ENCODE assay signal across 11 cellular contexts in genomic region chr2:217996345-217996744, GRCh38. TPM values are rescaled to one million over a fixed set of nuclear protein-coding genes. Genes with fewer than 3 reads are reported as not detected.
DNase-seq lines count a peak whose midpoint lies in the region; ATAC-seq and TF ChIP-seq lines count a peak whose summit lies in the region.
"Had no signal": no experiment of that assay in that cellular context is flagged by ENCODE, and none has a peak within 500 bp of the region (broad histone marks: within the 10 kb centered on the region; RNA-seq: fewer than 3 reads in every experiment).

No MANE protein-coding gene starts in this region.

- peaks cover 1% of the 10 kb centered on the region for H3K27me3 Mint-ChIP-seq in HFFc6 (ENCODE audit: insufficient read depth)
- H3K27me3 Mint-ChIP-seq in MCF 10A (ENCODE audit: insufficient read depth, unreplicated experiment) = no peaks in the 10 kb centered on the region
- peaks cover 19% of the 10 kb centered on the region for H3K27me3 Mint-ChIP-seq in nephron progenitor cell (ENCODE audit: low read depth, poor library complexity)

- H3K27ac ChIP-seq in hepatocyte (peak overlapping the region; percentile 58), testis (peak overlapping the region; percentile 5 to 35)
- H3K27ac ChIP-seq: right lobe of liver had no signal

- no peak for TF ChIP-seq CTCF in HFFc6 (IDR thresholded peaks at IDR 0.05)
- TF ChIP-seq CTCF in MCF 10A (IDR thresholded peaks at IDR 0.05; ENCODE audit: unreplicated experiment) = no peak
- TF ChIP-seq CTCF in hepatocyte (IDR thresholded peaks at IDR 0.05; ENCODE audit: poor library complexity) = no peak
- no peak for TF ChIP-seq CTCF in testis (IDR thresholded peaks at IDR 0.05)
- TF ChIP-seq CTCF in nephron progenitor cell (IDR thresholded peaks at IDR 0.05) = no peak

- no peak overlapping the region for H3K4me3 ChIP-seq in hepatocyte
- H3K4me3 ChIP-seq in testis = no peak overlapping the region
- H3K4me3 ChIP-seq: right lobe of liver had no signal

- H3K4me1 ChIP-seq in hepatocyte (ENCODE audit: insufficient read depth) (peaks cover 14% of the 10 kb centered on the region), testis (peaks cover 41% of the 10 kb centered on the region)
- H3K4me1 ChIP-seq: right lobe of liver had no signal

- no TSS peak for BruUV-seq in MCF 10A (replicated peaks; lab: Mats Ljungman, UMichigan)

- 77% methylated on average over 5 of the region's 5 CpGs for WGBS in hepatocyte (ENCODE audit: low lambda C conversion rate, missing lambda C conversion rate)
- WGBS in testis, 2 donors = 61 to 64% methylated on average over 5 of the region's 5 CpGs

- H3K36me3 ChIP-seq in hepatocyte (replicated peaks; ENCODE audit: insufficient read depth, low read depth) (no peaks in the 10 kb centered on the region), testis (ENCODE audit: low read depth, missing control alignments) (no peaks in the 10 kb centered on the region)
- H3K36me3 ChIP-seq: right lobe of liver had no signal

- H3K9me2 ChIP-seq in hepatocyte (replicated peaks; ENCODE audit: insufficient read depth) = no peaks in the 10 kb centered on the region

- DNase-seq in HFFc6 = peak; percentile 57
- peak; percentile 92 for DNase-seq in MCF 10A (ENCODE audit: unreplicated experiment)
- no peak for DNase-seq in hepatocyte (ENCODE audit: low spot score)
- DNase-seq in testis = peak; percentile 41
- DNase-seq in NCI-H748 (lab: John Stamatoyannopoulos, UW; ENCODE audit: unreplicated experiment) = no peak
- no peak for DNase-seq in nephron progenitor cell
- DNase-seq: NCI-H1092, right lobe of liver had no signal

- peaks cover 7% of the 10 kb centered on the region for H3K79me2 ChIP-seq in hepatocyte

- POLR2A ChIA-PET in MCF 10A (lab: Yijun Ruan, JAX) = no interaction called here

- H3K27ac Mint-ChIP-seq in HFFc6 = peak overlapping the region; percentile 92
- H3K27ac Mint-ChIP-seq in MCF 10A (ENCODE audit: low read depth, unreplicated experiment) = peak overlapping the region; percentile 85
- H3K27ac Mint-ChIP-seq in nephron progenitor cell = no peak overlapping the region
- H3K27ac Mint-ChIP-seq: stimulated activated memory B cell treated with anti-CD40 and anti-IgM and Interleukin-4, amounts not matched to agents 10 μg/mL and 1 μg/mL and 100 μg/mL, for 72 hours had no signal

- H3K9me3 Mint-ChIP-seq in HFFc6 (no peaks in the 10 kb centered on the region; the same call in 1 of the 2 replicates), MCF 10A (ENCODE audit: unreplicated experiment) (no peaks in the 10 kb centered on the region), nephron progenitor cell (no peaks in the 10 kb centered on the region)
- H3K9me3 Mint-ChIP-seq: stimulated activated memory B cell treated with anti-CD40 and anti-IgM and Interleukin-4, amounts not matched to agents 10 μg/mL and 1 μg/mL and 100 μg/mL, for 72 hours had no signal

- ATAC-seq in GM21737 (IDR thresholded peaks at IDR 0.05; ENCODE audit: unreplicated experiment) = no peak
- no peak for ATAC-seq in HG03196 (IDR thresholded peaks at IDR 0.05; ENCODE audit: unreplicated experiment)
- ATAC-seq: stimulated activated memory B cell treated with anti-CD40 and anti-IgM and Interleukin-4, amounts not matched to agents 10 μg/mL and 1 μg/mL and 100 μg/mL, for 72 hours had no signal

- H3K36me3 Mint-ChIP-seq in HFFc6 (ENCODE audit: low read depth) (peaks cover 33% of the 10 kb centered on the region), MCF 10A (ENCODE audit: insufficient read depth, unreplicated experiment) (no peaks in the 10 kb centered on the region), nephron progenitor cell (ENCODE audit: low read depth) (no peaks in the 10 kb centered on the region)
- H3K36me3 Mint-ChIP-seq: stimulated activated memory B cell treated with anti-CD40 and anti-IgM and Interleukin-4, amounts not matched to agents 10 μg/mL and 1 μg/mL and 100 μg/mL, for 72 hours had no signal

- H3K4me1 Mint-ChIP-seq in HFFc6 (ENCODE audit: low read depth) (peaks cover 99% of the 10 kb centered on the region), MCF 10A (ENCODE audit: insufficient read depth, unreplicated experiment) (peaks cover 27% of the 10 kb centered on the region), nephron progenitor cell (peaks cover 67% of the 10 kb centered on the region)
- H3K4me1 Mint-ChIP-seq: stimulated activated memory B cell treated with anti-CD40 and anti-IgM and Interleukin-4, amounts not matched to agents 10 μg/mL and 1 μg/mL and 100 μg/mL, for 72 hours had no signal

- no peak for TF ChIP-seq POLR2A in testis (IDR thresholded peaks at IDR 0.05)

- H3K4me2 ChIP-seq in hepatocyte = no peak overlapping the region

- H3K9me3 ChIP-seq in hepatocyte (ENCODE audit: low read depth) = no peaks in the 10 kb centered on the region
- no peaks in the 10 kb centered on the region for H3K9me3 ChIP-seq in testis
- H3K9me3 ChIP-seq: right lobe of liver had no signal

- H4K20me1 ChIP-seq in hepatocyte (ENCODE audit: insufficient read depth, poor library complexity, severe bottlenecking) = peaks cover 2% of the 10 kb centered on the region

- H3K27me3 ChIP-seq in hepatocyte (no peaks in the 10 kb centered on the region), testis (no peaks in the 10 kb centered on the region)
- H3K27me3 ChIP-seq: right lobe of liver had no signal

- CTCF ChIA-PET in MCF 10A (lab: Yijun Ruan, JAX) = interaction anchor here (0.6 to 15.5 kb wide), 4 partner anchors 9 to 208 kb away, joined by 3 to 350 read pairs (median 3); no protein-coding TSS in a partner anchor

- intact Hi-C loops in MCF 10A (cut with micrococcal nuclease) (no loop called here), testis (cut with DNase I; ENCODE audit: low total_unique reads) (no loop called here)

- H3K4me3 Mint-ChIP-seq in HFFc6 (peak overlapping the region; percentile 81), MCF 10A (ENCODE audit: unreplicated experiment) (peak overlapping the region; percentile 15), nephron progenitor cell (no peak overlapping the region)
- H3K4me3 Mint-ChIP-seq: stimulated activated memory B cell treated with anti-CD40 and anti-IgM and Interleukin-4, amounts not matched to agents 10 μg/mL and 1 μg/mL and 100 μg/mL, for 72 hours had no signal

- no peak overlapping the region for H2AFZ ChIP-seq in hepatocyte

RNA-seq across cellular contexts. Expression of gene TNS1, which starts 6.5 kb away (rescaled TPM):
- total RNA-seq in HFFc6 (2021; fragmentation: NEBNext Ultra II Directional; extraction: Animal tissue kit (Norgen Biotek cat#: 25700)) = 100 to 1,000 TPM; 113 to 139 (median 126) TPM
- total RNA-seq in MCF 10A (2022) (2.9 and 3.3 TPM in 2 replicates), hepatocyte (22.9 and 27.6 TPM in 2 replicates), testis (100 to 1,000 TPM; 227 to 256 TPM)
- polyA plus RNA-seq in hepatocyte (16.2 TPM in 2 replicates), testis (ENCODE audit: insufficient read depth, low read depth, low replicate concordance) (75.9 TPM)

Comparison
In these comparisons a context has a peak if more than half of its experiments do, and no peak if none do; other contexts are left out.
1. DNase-seq: peak in HFFc6 (single experiment), MCF 10A (single experiment) and testis (single experiment); none in hepatocyte (single experiment), NCI-H748 (single experiment) and nephron progenitor cell (single experiment).